In genomic region chr5:64746446-64746845, GRCh38 we compare ENCODE assay signal across 22 cellular contexts. TPM values are rescaled to one million over a fixed set of nuclear protein-coding genes. Genes with fewer than 3 reads are reported as not detected.
"Had no signal": no experiment of that assay in that cellular context is flagged by ENCODE, and none has a peak within 500 bp of the region (broad histone marks: within the 10 kb centered on the region; RNA-seq: fewer than 3 reads in every experiment).

No MANE protein-coding gene starts in this region.

- H3K27me3 ChIP-seq: hepatocyte, tibial nerve, uterus had no signal

- H3K27ac ChIP-seq: hepatocyte, left ventricle myocardium inferior, tibial nerve, uterus had no signal

- FAIRE-seq: kidney had no signal

- H3K4me1 ChIP-seq: tibial nerve, uterus had no signal

- ATAC-seq: activated CD8-positive, alpha-beta T cell treated with anti-CD3 and anti-CD28 coated beads for 36 hours; natural killer cell had no signal

- H3K4me2 ChIP-seq: hepatocyte had no signal

- H3K4me3 ChIP-seq: hepatocyte, left ventricle myocardium inferior, tibial nerve, uterus had no signal

- H3K36me3 ChIP-seq: uterus had no signal

- DNase-seq: activated CD4-positive, alpha-beta T cell treated with anti-CD3 and anti-CD28 coated beads for 1 hour; activated CD8-positive, alpha-beta T cell treated with anti-CD3 and anti-CD28 coated beads for 36 hours; activated effector memory CD4-positive, alpha-beta T cell treated with anti-CD3 and anti-CD28 coated beads, Interleukin-2, amount 50 U/mL, for 16 hours; activated T-cell treated with anti-CD3 and anti-CD28 coated beads, Interleukin-2, amount 50 U/mL, for 4 hours; amygdala; dermis blood vessel endothelial cell; erythroblast; kidney; left ventricle myocardium inferior; mesenchymal stem cell; natural killer cell; posterior cingulate gyrus; stimulated activated CD4-positive, alpha-beta T cell treated with anti-CD3 and anti-CD28 coated beads, Interleukin-15, amount 100 ng/mL, for 24 hours; stimulated activated CD4-positive, alpha-beta T cell treated with anti-CD3 and anti-CD28 coated beads, Interleukin-4, amount 100 ng/mL, for 1 hour; stimulated activated naive CD4-positive, alpha-beta T cell; substantia nigra; SW 1271; uterus had no signal

RNA-seq across cellular contexts. Expression of gene SHISAL2B, which starts 56.1 kb away (rescaled TPM):
- total RNA-seq: activated CD8-positive, alpha-beta T cell treated with anti-CD3 and anti-CD28 coated beads for 36 hours; activated T-cell treated with anti-CD3 and anti-CD28 coated beads, Interleukin-2, amount 50 U/mL, for 4 hours; chondrocyte; dermis blood vessel endothelial cell; hepatocyte; kidney; left ventricle myocardium inferior; natural killer cell; skeletal muscle tissue; tibial nerve; uterus had no signal
